17 cellular contexts compared by ENCODE assay signal in the genomic region with DNA sequence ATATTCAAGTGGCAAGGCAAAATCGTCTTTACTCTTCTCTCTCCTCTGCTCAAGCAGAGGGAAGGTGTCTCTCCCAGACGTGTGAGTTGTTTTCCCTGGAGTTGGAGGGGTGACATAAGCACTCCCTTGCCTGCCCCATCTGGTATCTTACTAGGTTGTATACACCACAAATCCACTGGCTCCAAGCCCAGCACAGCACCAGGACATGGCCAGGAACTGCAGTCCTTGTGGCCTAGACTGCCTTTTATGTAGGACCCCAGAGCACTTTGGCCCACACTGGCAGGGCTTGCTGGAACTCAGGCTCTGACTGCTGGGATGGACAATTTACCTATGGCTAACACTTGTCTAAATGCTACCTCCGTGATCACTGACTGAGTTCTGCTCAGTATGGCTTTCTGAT.
"Had no signal": no experiment of that assay in that cellular context is flagged by ENCODE, and none has a peak within 500 bp of the region (broad histone marks: within the 10 kb centered on the region; RNA-seq: fewer than 3 reads in every experiment).

No MANE protein-coding gene starts in this region.

- H3K36me3 ChIP-seq: neutrophil, upper lobe of right lung had no signal

- H3K27ac ChIP-seq: epithelial cell of prostate, neutrophil, upper lobe of right lung had no signal

- H3K4me3 Mint-ChIP-seq: activated CD4-positive, alpha-beta memory T cell treated with anti-CD3 and anti-CD28 coated beads for 36 hours; activated naive CD8-positive, alpha-beta T cell treated with anti-CD3 and anti-CD28 coated beads for 36 hours; activated T-cell treated with anti-CD3 and anti-CD28 coated beads, Interleukin-2, amount 50 U/mL, for 4 hours; T-helper 2 cell treated with Interferon-gamma antibody and Interleukin-4, amounts not matched to agents 5 μg/mL and 100 μg/mL, for 36 hours had no signal

- DNase-seq: activated CD4-positive, alpha-beta memory T cell treated with anti-CD3 and anti-CD28 coated beads for 36 hours; activated gamma-delta T cell treated with Interleukin-2 at 50 U/mL for 16 hours; activated naive CD8-positive, alpha-beta T cell treated with anti-CD3 and anti-CD28 coated beads for 36 hours; activated T-cell treated with anti-CD3 and anti-CD28 coated beads, Interleukin-2, amount 50 U/mL, for 4 hours; anterior cingulate cortex; effector memory CD4-positive, alpha-beta T cell; left cardiac atrium; midbrain; naive B cell; stimulated activated CD4-positive, alpha-beta T cell treated with anti-CD3 and anti-CD28 coated beads, Interleukin-1b, Interleukin-23, amount 100 ng/mL, for 48 hours; stimulated activated naive CD4-positive, alpha-beta T cell treated with Interleukin-2 at 50 U/mL for 16 hours; upper lobe of right lung had no signal

- H3K9me3 ChIP-seq: neutrophil, upper lobe of right lung had no signal

- H3K27me3 ChIP-seq: neutrophil, upper lobe of right lung had no signal

- H3K27ac Mint-ChIP-seq: activated CD4-positive, alpha-beta memory T cell treated with anti-CD3 and anti-CD28 coated beads for 36 hours; activated naive CD8-positive, alpha-beta T cell treated with anti-CD3 and anti-CD28 coated beads for 36 hours; T-helper 2 cell treated with Interferon-gamma antibody and Interleukin-4, amounts not matched to agents 5 μg/mL and 100 μg/mL, for 36 hours had no signal

- H3K4me3 ChIP-seq: lung, upper lobe of right lung had no signal

- H3K4me1 ChIP-seq: upper lobe of right lung had no signal

- ATAC-seq: activated T-cell treated with anti-CD3 and anti-CD28 coated beads, Interleukin-2, amount 50 U/mL, for 4 hours; left cardiac atrium; right cardiac atrium had no signal

- H3K4me1 Mint-ChIP-seq: activated naive CD8-positive, alpha-beta T cell treated with anti-CD3 and anti-CD28 coated beads for 36 hours; naive B cell had no signal

- H3K27me3 Mint-ChIP-seq: activated CD4-positive, alpha-beta memory T cell treated with anti-CD3 and anti-CD28 coated beads for 36 hours; activated naive CD8-positive, alpha-beta T cell treated with anti-CD3 and anti-CD28 coated beads for 36 hours; naive B cell had no signal

- H3K9me3 Mint-ChIP-seq: T-helper 2 cell treated with Interferon-gamma antibody and Interleukin-4, amounts not matched to agents 5 μg/mL and 100 μg/mL, for 36 hours had no signal
